ENCODE assay signal across 11 cellular contexts in genomic region chr3:149620291-149621020, GRCh38. TPM values are rescaled to one million over a fixed set of nuclear protein-coding genes. Genes with fewer than 3 reads are reported as not detected.
DNase-seq lines count a peak whose midpoint lies in the region; ATAC-seq and TF ChIP-seq lines count a peak whose summit lies in the region.
"Had no signal": no experiment of that assay in that cellular context is flagged by ENCODE, and none has a peak within 500 bp of the region (broad histone marks: within the 10 kb centered on the region; RNA-seq: fewer than 3 reads in every experiment).

No MANE protein-coding gene starts in this region.

- TF ChIP-seq POLR2A in transverse colon (IDR thresholded peaks at IDR 0.05), result no peak
- no peak for TF ChIP-seq POLR2A in erythroblast (IDR thresholded peaks at IDR 0.05; ENCODE audit: low read length)

- intact Hi-C loops in heart right ventricle (cut with DNase I), result no loop called here
- intact Hi-C loops in cardiac septum (cut with DNase I), result loop anchor here (2.0 to 5.0 kb wide), 2 partner anchors 36 to 97 kb away; no protein-coding TSS in a partner anchor
- intact Hi-C loops in transverse colon (cut with DNase I; ENCODE audit: low total_unique reads), result no loop called here

- H3K4me1 ChIP-seq in heart right ventricle, result peaks cover 5 to 89% (median 72%) of the 10 kb centered on the region in 9 donors
- H3K4me1 ChIP-seq in transverse colon, result peaks cover 0 to 44% (median 11%) of the 10 kb centered on the region in 4 donors

- no peak for ATAC-seq in heart right ventricle
- peak; percentile 54 for ATAC-seq in HG03378 (IDR thresholded peaks at IDR 0.05; ENCODE audit: unreplicated experiment)

- DNase-seq in heart right ventricle (no peak), cardiac septum (ENCODE audit: low spot score) (no peak), cardiac fibroblast (ENCODE audit: low read depth in 2 of 2) (peak; percentile 61 to 83), transverse colon (no peak), erythroblast (lab: John Stamatoyannopoulos, UW) (no peak), NCI-H82 treated with DMSO at 0.1 percent for 48 hours (lab: John Stamatoyannopoulos, UW; ENCODE audit: unreplicated experiment) (no peak)
- DNase-seq in stimulated activated CD4-positive, alpha-beta T cell treated with anti-CD3 and anti-CD28 coated beads, Interleukin-2, amount 100 ng/mL, for 24 hours, result no peak
- DNase-seq: NCI-H345, pancreas had no signal

- H3K27ac ChIP-seq in heart right ventricle (peak overlapping the region in 7 of 10 donors; percentile 3 to 72 (median 46)), transverse colon (peak overlapping the region; percentile 1 to 43 (median 34))
- H3K27ac ChIP-seq: foreskin keratinocyte, pancreas had no signal

- no peak for TF ChIP-seq CTCF in heart right ventricle (IDR thresholded peaks at IDR 0.05)
- TF ChIP-seq CTCF in cardiac fibroblast (IDR thresholded peaks at IDR 0.05; ENCODE audit: low read depth, low read length), result no peak
- no peak for TF ChIP-seq CTCF in transverse colon (IDR thresholded peaks at IDR 0.05)

- H3K36me3 ChIP-seq in heart right ventricle (no peaks in the 10 kb centered on the region), transverse colon (no peaks in the 10 kb centered on the region)
- H3K36me3 ChIP-seq: pancreas had no signal

- no peak overlapping the region for H3K4me3 ChIP-seq in heart right ventricle
- no peak overlapping the region for H3K4me3 ChIP-seq in cardiac fibroblast (replicated peaks in 1 of 2; ENCODE audit: low read depth in 2 of 2, low read length in 2 of 2)
- H3K4me3 ChIP-seq in transverse colon, result no peak overlapping the region
- H3K4me3 ChIP-seq: pancreas had no signal

- in situ Hi-C loops in transverse colon (cut with MboI; ENCODE audit: low pct_ligation_motif_present in 1 of 4, low pct_unique_long_range_greater_than_20kb in 1 of 4, low sequenced_read_pairs in 3 of 4), result no loop called here

- H3K27me3 ChIP-seq in heart right ventricle (peaks cover 0 to 76% (median 0%) of the 10 kb centered on the region in 7 donors), transverse colon (peaks cover 21% of the 10 kb centered on the region)
- H3K27me3 ChIP-seq: foreskin keratinocyte, pancreas had no signal

- WGBS in heart right ventricle, 2 donors, result 85 to 94% methylated on average over 1 of the region's 1 CpG
- WGBS in transverse colon (ENCODE audit: low coverage in 1 of 2), 2 donors, result 50 to 71% methylated on average over 1 of the region's 1 CpG

- no peak for TF ChIP-seq EP300 in transverse colon (IDR thresholded peaks at IDR 0.05; ENCODE audit: low read depth)

- H3K9me3 ChIP-seq in heart right ventricle, result no peaks in the 10 kb centered on the region
- no peaks in the 10 kb centered on the region for H3K9me3 ChIP-seq in transverse colon
- H3K9me3 ChIP-seq: pancreas had no signal

RNA-seq across cellular contexts. Expression of gene WWTR1, which starts 37.4 kb away (rescaled TPM):
- total RNA-seq in heart right ventricle (10 to 100 TPM; 30.3 to 78.6 (median 43.7) TPM), cardiac septum (82.7 TPM), transverse colon (10 to 100 TPM; 40.3 to 80.4 (median 67.6) TPM)
- polyA plus RNA-seq in heart right ventricle, result 10 to 100 TPM; 19.5 to 21.8 TPM

Comparison
In these comparisons a context has a peak if more than half of its experiments do, and no peak if none do; other contexts are left out.
1. DNase-seq: peak in cardiac fibroblast (2 of 2); none in heart right ventricle (0 of 2), cardiac septum (single experiment), transverse colon (single experiment), erythroblast (0 of 2), stimulated activated CD4-positive, alpha-beta T cell treated with anti-CD3 and anti-CD28 coated beads, Interleukin-2, amount 100 ng/mL, for 24 hours (0 of 2) and NCI-H82 treated with DMSO at 0.1 percent for 48 hours (single experiment).